Comparison of ENCODE assay signal across 8 cellular contexts in the genomic region with DNA sequence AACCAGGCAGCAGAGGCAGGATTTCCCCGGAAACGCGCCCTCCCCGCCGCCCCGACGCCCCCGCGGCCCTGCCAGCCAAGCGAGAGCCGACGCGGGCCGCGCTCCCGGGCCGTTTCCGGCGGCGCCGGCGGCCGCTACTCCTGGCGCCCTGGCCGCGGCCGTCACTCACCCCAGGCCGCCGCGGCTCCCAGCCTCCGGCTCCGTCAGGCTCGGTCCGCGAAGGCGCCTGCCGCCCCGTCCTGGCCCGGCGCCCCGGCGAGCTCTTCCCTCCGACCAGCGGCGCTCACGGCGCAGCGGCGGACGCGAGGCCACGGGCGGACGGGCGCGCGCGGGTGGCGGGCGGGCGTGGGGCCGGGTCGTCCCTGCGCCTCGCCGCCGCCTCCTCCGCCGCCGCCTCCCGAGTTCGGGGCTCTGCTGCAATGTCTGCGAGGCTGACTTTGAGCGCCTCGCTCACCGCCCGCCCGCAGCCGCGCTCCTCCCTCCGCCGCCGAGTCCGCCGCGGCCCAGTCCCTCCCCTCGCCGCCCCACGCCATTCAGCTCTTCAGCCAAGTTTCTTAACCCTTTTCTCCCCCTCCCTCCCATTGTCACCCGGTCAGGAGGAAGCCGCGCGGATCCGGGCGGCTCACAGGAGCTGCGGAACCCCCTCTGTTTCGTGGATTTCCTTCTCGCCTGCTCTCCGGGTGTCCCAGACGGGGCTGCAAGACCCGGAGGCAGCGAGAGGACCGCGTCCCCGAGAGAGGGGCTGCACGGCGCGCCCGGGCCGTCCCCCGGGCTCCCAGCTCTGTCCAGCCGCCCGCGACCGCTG.
DNase-seq lines count a peak whose midpoint lies in the region; ATAC-seq lines count a peak whose summit lies in the region.

A gene with protein sequence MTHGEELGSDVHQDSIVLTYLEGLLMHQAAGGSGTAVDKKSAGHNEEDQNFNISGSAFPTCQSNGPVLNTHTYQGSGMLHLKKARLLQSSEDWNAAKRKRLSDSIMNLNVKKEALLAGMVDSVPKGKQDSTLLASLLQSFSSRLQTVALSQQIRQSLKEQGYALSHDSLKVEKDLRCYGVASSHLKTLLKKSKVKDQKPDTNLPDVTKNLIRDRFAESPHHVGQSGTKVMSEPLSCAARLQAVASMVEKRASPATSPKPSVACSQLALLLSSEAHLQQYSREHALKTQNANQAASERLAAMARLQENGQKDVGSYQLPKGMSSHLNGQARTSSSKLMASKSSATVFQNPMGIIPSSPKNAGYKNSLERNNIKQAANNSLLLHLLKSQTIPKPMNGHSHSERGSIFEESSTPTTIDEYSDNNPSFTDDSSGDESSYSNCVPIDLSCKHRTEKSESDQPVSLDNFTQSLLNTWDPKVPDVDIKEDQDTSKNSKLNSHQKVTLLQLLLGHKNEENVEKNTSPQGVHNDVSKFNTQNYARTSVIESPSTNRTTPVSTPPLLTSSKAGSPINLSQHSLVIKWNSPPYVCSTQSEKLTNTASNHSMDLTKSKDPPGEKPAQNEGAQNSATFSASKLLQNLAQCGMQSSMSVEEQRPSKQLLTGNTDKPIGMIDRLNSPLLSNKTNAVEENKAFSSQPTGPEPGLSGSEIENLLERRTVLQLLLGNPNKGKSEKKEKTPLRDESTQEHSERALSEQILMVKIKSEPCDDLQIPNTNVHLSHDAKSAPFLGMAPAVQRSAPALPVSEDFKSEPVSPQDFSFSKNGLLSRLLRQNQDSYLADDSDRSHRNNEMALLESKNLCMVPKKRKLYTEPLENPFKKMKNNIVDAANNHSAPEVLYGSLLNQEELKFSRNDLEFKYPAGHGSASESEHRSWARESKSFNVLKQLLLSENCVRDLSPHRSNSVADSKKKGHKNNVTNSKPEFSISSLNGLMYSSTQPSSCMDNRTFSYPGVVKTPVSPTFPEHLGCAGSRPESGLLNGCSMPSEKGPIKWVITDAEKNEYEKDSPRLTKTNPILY (N-terminal part only) (minus strand): TSS at position 425 of the 805 bp plus-strand sequence. CDS start 96,808 bp downstream, outside the sequence.

- peaks cover 11% of the 10 kb centered on the region for H3K36me3 Mint-ChIP-seq in central memory CD8-positive, alpha-beta T cell (ENCODE audit: insufficient read depth)

- DNase-seq in NCI-H2107 treated with DMSO at 0.1 percent for 48 hours (lab: John Stamatoyannopoulos, UW; ENCODE audit: unreplicated experiment) (peak; percentile 61), islet precursor cell (peak; percentile 93), GM19240 (ENCODE audit: insufficient read length, low spot score) (no peak)
- peak; percentile 65 to 73 for DNase-seq in central memory CD8-positive, alpha-beta T cell (ENCODE audit: low spot score in 2 of 2)
- peak; percentile 59 to 62 for DNase-seq in stimulated activated CD4-positive, alpha-beta T cell treated with anti-CD3 and anti-CD28 coated beads, Interleukin-12 subunit alpha, Interleukin-12 subunit beta, amount 100 ng/mL, for 24 hours (ENCODE audit: low read depth in 2 of 2)

- peaks cover 41% of the 10 kb centered on the region for H3K4me1 Mint-ChIP-seq in central memory CD8-positive, alpha-beta T cell

- H3K9me3 Mint-ChIP-seq in central memory CD8-positive, alpha-beta T cell = no peaks in the 10 kb centered on the region

- peaks cover 44% of the 10 kb centered on the region for H3K27me3 Mint-ChIP-seq in central memory CD8-positive, alpha-beta T cell

- H3K27ac Mint-ChIP-seq in central memory CD8-positive, alpha-beta T cell (ENCODE audit: low read depth) = peak within 1 kb of the TSS; percentile 95

- peak within 1 kb of the TSS; percentile 97 for H3K4me3 Mint-ChIP-seq in central memory CD8-positive, alpha-beta T cell

- ATAC-seq in GM18498 (IDR thresholded peaks at IDR 0.05; ENCODE audit: unreplicated experiment) (peak; percentile 88), HG02852 (IDR thresholded peaks at IDR 0.05; ENCODE audit: unreplicated experiment) (peak; percentile 79)
- ATAC-seq in activated CD4-positive, CD25-positive, alpha-beta regulatory T cell treated with anti-CD3 and anti-CD28 coated beads, Interleukin-2, amount 50 U/mL, for 24 hours = peak; percentile 71 to 75
- ATAC-seq in central memory CD8-positive, alpha-beta T cell (replicated peaks; ENCODE audit: extremely low read depth, poor library complexity, severe bottlenecking) = peak; percentile 80
